Comparison of ENCODE assay signal across 29 cellular contexts in genomic region chr7:51300762-51301674, GRCh38. TPM values are rescaled to one million over a fixed set of nuclear protein-coding genes. Genes with fewer than 3 reads are reported as not detected.
DNase-seq lines count a peak whose midpoint lies in the region; FAIRE-seq and TF ChIP-seq lines count a peak whose summit lies in the region.
"Had no signal": no experiment of that assay in that cellular context is flagged by ENCODE, and none has a peak within 500 bp of the region (broad histone marks: within the 10 kb centered on the region; RNA-seq: fewer than 3 reads in every experiment).

No MANE protein-coding gene starts in this region.

- TF ChIP-seq CTCF in esophagus muscularis mucosa (IDR thresholded peaks at IDR 0.05) (no peak), type B pancreatic cell (conservative IDR thresholded peaks at IDR 0.05) (no peak)

- H3K4me1 ChIP-seq in esophagus muscularis mucosa: peaks cover 6 to 19% (median 17%) of the 10 kb centered on the region in 4 donors
- H3K4me1 ChIP-seq in iPS-15b (ENCODE audit: control insufficient read depth, insufficient read depth, low read length): peaks cover 12% of the 10 kb centered on the region
- H3K4me1 ChIP-seq: adrenal gland, SJCRH30 had no signal

- H3K9me3 ChIP-seq in esophagus muscularis mucosa (no peaks in the 10 kb centered on the region), iPS-15b (ENCODE audit: control insufficient read depth, insufficient read depth, low read length) (no peaks in the 10 kb centered on the region)
- H3K9me3 ChIP-seq: adrenal gland, Peyer's patch, SJCRH30, thyroid gland had no signal

- H3K9ac ChIP-seq in iPS-15b (ENCODE audit: low read depth, low read length): peak overlapping the region; percentile 10

- FAIRE-seq in H54 (lab: Jason Lieb, UNC): no peak
- FAIRE-seq: GM12891 had no signal

- H3K4me1 Mint-ChIP-seq in type B pancreatic cell (ENCODE audit: unreplicated experiment): peaks cover 9% of the 10 kb centered on the region
- H3K4me1 Mint-ChIP-seq: activated CD4-positive, alpha-beta T cell treated with anti-CD3 and anti-CD28 coated beads for 36 hours; CD8-positive, alpha-beta memory T cell; naive thymus-derived CD4-positive, alpha-beta T cell had no signal

- TF ChIP-seq POLR2A in esophagus muscularis mucosa (IDR thresholded peaks at IDR 0.05; ENCODE audit: low read depth): no peak
- no peak for TF ChIP-seq POLR2A in H54 (IDR thresholded peaks at IDR 0.05; ENCODE audit: low read depth, low read length)

- no peak overlapping the region for H3K4me3 ChIP-seq in esophagus muscularis mucosa
- no peak overlapping the region for H3K4me3 ChIP-seq in iPS-15b (ENCODE audit: low read depth, low read length)
- H3K4me3 ChIP-seq: adrenal gland, Peyer's patch, SJCRH30, thyroid gland had no signal

- no peaks in the 10 kb centered on the region for H3K27me3 ChIP-seq in esophagus muscularis mucosa
- no peaks in the 10 kb centered on the region for H3K27me3 ChIP-seq in iPS-15b (ENCODE audit: control insufficient read depth, insufficient read depth, low read length)
- H3K27me3 ChIP-seq: adrenal gland, brain microvascular endothelial cell, Peyer's patch, SJCRH30, thyroid gland had no signal

- H3K9me3 Mint-ChIP-seq in type B pancreatic cell: no peaks in the 10 kb centered on the region
- H3K9me3 Mint-ChIP-seq: activated CD8-positive, alpha-beta T cell treated with anti-CD3 and anti-CD28 coated beads for 36 hours; activated T-helper 1 cell treated with anti-CD3 and anti-CD28 coated beads, Interleukin-12 subunit alpha, Interleukin-12 subunit beta, Interleukin-2, Interleukin-4 antibody, amounts not matched to agents 30 ng/mL and 10 ng/mL and 1 ng/mL, durations not matched to agents 14 hours and 24 hours and 36 hours; CD8-positive, alpha-beta memory T cell had no signal

- 93% methylated on average over 22 of the region's 30 CpGs for WGBS in esophagus muscularis mucosa

- no peaks in the 10 kb centered on the region for H3K27me3 Mint-ChIP-seq in type B pancreatic cell
- H3K27me3 Mint-ChIP-seq: activated CD4-positive, alpha-beta T cell treated with anti-CD3 and anti-CD28 coated beads for 36 hours; activated CD8-positive, alpha-beta T cell treated with anti-CD3 and anti-CD28 coated beads for 36 hours; CD8-positive, alpha-beta memory T cell had no signal

- peak overlapping the region; percentile 85 for H3K27ac ChIP-seq in angular gyrus (ENCODE audit: low read depth, low read length)
- no peak overlapping the region for H3K27ac ChIP-seq in esophagus muscularis mucosa (replicated peaks in 1 of 4)
- H3K27ac ChIP-seq: adrenal gland, brain microvascular endothelial cell, Peyer's patch, SJCRH30, thyroid gland had no signal

- H3K36me3 ChIP-seq in esophagus muscularis mucosa: no peaks in the 10 kb centered on the region
- H3K36me3 ChIP-seq in iPS-15b (ENCODE audit: control insufficient read depth, insufficient read depth, low read length): no peaks in the 10 kb centered on the region
- H3K36me3 ChIP-seq: adrenal gland, brain microvascular endothelial cell, Peyer's patch, SJCRH30, thyroid gland had no signal

- peak; percentile 79 for DNase-seq in esophagus muscularis mucosa (ENCODE audit: extremely low spot score)
- DNase-seq in type B pancreatic cell (ENCODE audit: extremely low spot score, unreplicated experiment): no peak
- no peak for DNase-seq in H54 (ENCODE audit: insufficient read length, low spot score)
- no peak for DNase-seq in putamen (ENCODE audit: low spot score)
- DNase-seq in stimulated activated CD4-positive, alpha-beta T cell treated with anti-CD3 and anti-CD28 coated beads, Interleukin-4, amount 100 ng/mL, for 4 hours: no peak
- DNase-seq: activated CD4-positive, alpha-beta T cell treated with anti-CD3 and anti-CD28 coated beads for 36 hours; activated CD8-positive, alpha-beta memory T cell treated with anti-CD3 and anti-CD28 coated beads, Interleukin-2, amount 50 U/mL, for 48 hours; activated CD8-positive, alpha-beta T cell treated with anti-CD3 and anti-CD28 coated beads for 36 hours; activated naive CD4-positive, alpha-beta T cell treated with Interleukin-2 at 50 U/mL for 16 hours; brain microvascular endothelial cell; CD8-positive, alpha-beta memory T cell; islet precursor cell; midbrain; naive thymus-derived CD4-positive, alpha-beta T cell; NCI-H146; NCI-H226; NCI-H69; occipital lobe; Peyer's patch; SJCRH30; stimulated activated naive CD4-positive, alpha-beta T cell treated with Interleukin-2 at 50 U/mL for 16 hours; SW 1271; thyroid gland had no signal

- no peak for TF ChIP-seq EP300 in esophagus muscularis mucosa (IDR thresholded peaks at IDR 0.05)

- intact Hi-C loops in esophagus muscularis mucosa (cut with DNase I): no loop called here

- no peak overlapping the region for H3K4me3 Mint-ChIP-seq in type B pancreatic cell
- H3K4me3 Mint-ChIP-seq: activated CD4-positive, alpha-beta T cell treated with anti-CD3 and anti-CD28 coated beads for 36 hours; activated CD8-positive, alpha-beta T cell treated with anti-CD3 and anti-CD28 coated beads for 36 hours; activated T-helper 1 cell treated with anti-CD3 and anti-CD28 coated beads, Interleukin-12 subunit alpha, Interleukin-12 subunit beta, Interleukin-2, Interleukin-4 antibody, amounts not matched to agents 30 ng/mL and 10 ng/mL and 1 ng/mL, durations not matched to agents 14 hours and 24 hours and 36 hours; CD8-positive, alpha-beta memory T cell; naive thymus-derived CD4-positive, alpha-beta T cell had no signal

- peak overlapping the region; percentile 65 for H3K27ac Mint-ChIP-seq in type B pancreatic cell
- H3K27ac Mint-ChIP-seq: activated CD4-positive, alpha-beta T cell treated with anti-CD3 and anti-CD28 coated beads for 36 hours; activated CD8-positive, alpha-beta T cell treated with anti-CD3 and anti-CD28 coated beads for 36 hours; activated T-helper 1 cell treated with anti-CD3 and anti-CD28 coated beads, Interleukin-12 subunit alpha, Interleukin-12 subunit beta, Interleukin-2, Interleukin-4 antibody, amounts not matched to agents 30 ng/mL and 10 ng/mL and 1 ng/mL, durations not matched to agents 14 hours and 24 hours and 36 hours; CD8-positive, alpha-beta memory T cell; naive thymus-derived CD4-positive, alpha-beta T cell had no signal

- H3K36me3 Mint-ChIP-seq in type B pancreatic cell: peaks cover 4% of the 10 kb centered on the region
- H3K36me3 Mint-ChIP-seq: CD8-positive, alpha-beta memory T cell; naive thymus-derived CD4-positive, alpha-beta T cell had no signal

RNA-seq across cellular contexts. Expression of gene COBL, which starts 15.6 kb away (rescaled TPM):
- total RNA-seq in esophagus muscularis mucosa (10 to 100 TPM; 29.8 to 51.4 (median 45.9) TPM), type B pancreatic cell (ENCODE audit: low replicate concordance) (25.7 and 47.1 TPM in 2 replicates)
- total RNA-seq: activated CD4-positive, alpha-beta T cell treated with anti-CD3 and anti-CD28 coated beads for 36 hours; activated CD8-positive, alpha-beta T cell treated with anti-CD3 and anti-CD28 coated beads for 36 hours; activated T-helper 1 cell treated with anti-CD3 and anti-CD28 coated beads, Interleukin-12 subunit alpha, Interleukin-12 subunit beta, Interleukin-2, Interleukin-4 antibody, amounts not matched to agents 30 ng/mL and 10 ng/mL and 1 ng/mL, durations not matched to agents 14 hours and 24 hours and 36 hours; CD8-positive, alpha-beta memory T cell; glomerular endothelial cell had no signal
